Comparison of ENCODE assay signal across 1 cellular context in genomic region chr6:40344566-40345185, GRCh38.
TF ChIP-seq lines count a peak whose summit lies in the region.

No MANE protein-coding gene starts in this region.

TF ChIP-seq in SK-N-SH treated with all-trans-retinoic acid at 6 μM for 48 hours, 23 proteins besides CTCF, POLR2A, EP300 and RAD21 (continued from another document):
- TF ChIP-seq PATZ1 (CRISPR knock-in tag; IDR thresholded peaks at IDR 0.05; ENCODE audit: borderline replicate concordance) (no peak), ZC3H10 (CRISPR knock-in tag; IDR thresholded peaks at IDR 0.05) (no peak), ESRRG (CRISPR knock-in tag; IDR thresholded peaks at IDR 0.05) (no peak), GLIS3 (CRISPR knock-in tag; IDR thresholded peaks at IDR 0.05) (no peak), ZNF70 (CRISPR knock-in tag; IDR thresholded peaks at IDR 0.05) (no peak)
- TF ChIP-seq, protein P1, sequence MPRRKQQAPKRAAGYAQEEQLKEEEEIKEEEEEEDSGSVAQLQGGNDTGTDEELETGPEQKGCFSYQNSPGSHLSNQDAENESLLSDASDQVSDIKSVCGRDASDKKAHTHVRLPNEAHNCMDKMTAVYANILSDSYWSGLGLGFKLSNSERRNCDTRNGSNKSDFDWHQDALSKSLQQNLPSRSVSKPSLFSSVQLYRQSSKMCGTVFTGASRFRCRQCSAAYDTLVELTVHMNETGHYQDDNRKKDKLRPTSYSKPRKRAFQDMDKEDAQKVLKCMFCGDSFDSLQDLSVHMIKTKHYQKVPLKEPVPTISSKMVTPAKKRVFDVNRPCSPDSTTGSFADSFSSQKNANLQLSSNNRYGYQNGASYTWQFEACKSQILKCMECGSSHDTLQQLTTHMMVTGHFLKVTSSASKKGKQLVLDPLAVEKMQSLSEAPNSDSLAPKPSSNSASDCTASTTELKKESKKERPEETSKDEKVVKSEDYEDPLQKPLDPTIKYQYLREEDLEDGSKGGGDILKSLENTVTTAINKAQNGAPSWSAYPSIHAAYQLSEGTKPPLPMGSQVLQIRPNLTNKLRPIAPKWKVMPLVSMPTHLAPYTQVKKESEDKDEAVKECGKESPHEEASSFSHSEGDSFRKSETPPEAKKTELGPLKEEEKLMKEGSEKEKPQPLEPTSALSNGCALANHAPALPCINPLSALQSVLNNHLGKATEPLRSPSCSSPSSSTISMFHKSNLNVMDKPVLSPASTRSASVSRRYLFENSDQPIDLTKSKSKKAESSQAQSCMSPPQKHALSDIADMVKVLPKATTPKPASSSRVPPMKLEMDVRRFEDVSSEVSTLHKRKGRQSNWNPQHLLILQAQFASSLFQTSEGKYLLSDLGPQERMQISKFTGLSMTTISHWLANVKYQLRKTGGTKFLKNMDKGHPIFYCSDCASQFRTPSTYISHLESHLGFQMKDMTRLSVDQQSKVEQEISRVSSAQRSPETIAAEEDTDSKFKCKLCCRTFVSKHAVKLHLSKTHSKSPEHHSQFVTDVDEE (CRISPR knock-in tag; IDR thresholded peaks at IDR 0.05): no peak
